14 cellular contexts compared by ENCODE assay signal in genomic region chr11:8356731-8357504, GRCh38.
DNase-seq lines count a peak whose midpoint lies in the region; ATAC-seq and TF ChIP-seq lines count a peak whose summit lies in the region.
"Had no signal": no experiment of that assay in that cellular context is flagged by ENCODE, and none has a peak within 500 bp of the region (broad histone marks: within the 10 kb centered on the region; RNA-seq: fewer than 3 reads in every experiment).

No MANE protein-coding gene starts in this region.

- H4K20me1 ChIP-seq in PC-3 (ENCODE audit: low read length) = no peaks in the 10 kb centered on the region

- H3K4me1 ChIP-seq in left ventricle myocardium inferior (peaks cover 5% of the 10 kb centered on the region), aorta (ENCODE audit: control insufficient read depth in 1 of 2, insufficient read depth in 2 of 2, low read length in 2 of 2) (no peaks in the 10 kb centered on the region), PC-3 (ENCODE audit: insufficient read depth, low read length) (peaks cover 8% of the 10 kb centered on the region; the same call in 1 of the 2 replicates)

- 52 to 59% methylated on average over 28 to 29 of the region's 29 CpGs for WGBS in aorta, 2 donors

- H3K27me3 ChIP-seq in left ventricle myocardium inferior (ENCODE audit: low read depth) = peaks cover 12% of the 10 kb centered on the region
- no peaks in the 10 kb centered on the region for H3K27me3 ChIP-seq in aorta (ENCODE audit: control insufficient read depth in 1 of 2, insufficient read depth in 2 of 2, low read length in 1 of 2)
- peaks cover 17% of the 10 kb centered on the region for H3K27me3 ChIP-seq in PC-3 (ENCODE audit: low read length)
- H3K27me3 ChIP-seq: vagina had no signal

- H3K36me3 ChIP-seq in left ventricle myocardium inferior = no peaks in the 10 kb centered on the region
- no peaks in the 10 kb centered on the region for H3K36me3 ChIP-seq in aorta (ENCODE audit: control insufficient read depth in 1 of 2, insufficient read depth in 2 of 2, low read length in 1 of 2)
- H3K36me3 ChIP-seq in PC-3 (ENCODE audit: low read depth, low read length) = no peaks in the 10 kb centered on the region
- H3K36me3 ChIP-seq: vagina had no signal

- H3K79me2 ChIP-seq in PC-3 (ENCODE audit: low read length) = no peaks in the 10 kb centered on the region

- H3K9me2 ChIP-seq in PC-3 (replicated peaks; ENCODE audit: low read length) = no peaks in the 10 kb centered on the region

- H2AFZ ChIP-seq in PC-3 (ENCODE audit: low read length) = no peak overlapping the region

- H3K4me3 ChIP-seq in left ventricle myocardium inferior (no peak overlapping the region), aorta (ENCODE audit: low read length in 2 of 2) (no peak overlapping the region), PC-3 (ENCODE audit: low read length) (no peak overlapping the region)
- H3K4me3 ChIP-seq: vagina had no signal

- H3K27ac ChIP-seq in left ventricle myocardium inferior (replicated peaks) (no peak overlapping the region), aorta (ENCODE audit: low read depth in 1 of 2, low read length in 2 of 2) (no peak overlapping the region), PC-3 (ENCODE audit: low read length) (no peak overlapping the region)
- H3K27ac ChIP-seq: vagina had no signal

- no TSS peak for BruUV-seq in PC-3 (replicated peaks; lab: Mats Ljungman, UMichigan)

- DNase-seq in Right ventricle myocardium superior (peak; percentile 61), left ventricle myocardium inferior (no peak), head of caudate nucleus (peak in 38 of 42 donors; percentile 16 to 84 (median 51)), nucleus accumbens (lab: John Stamatoyannopoulos, UW) (peak in 30 of 56 donors; percentile 4 to 73 (median 23)), aorta (peak; percentile 42 to 81), AML-193 (lab: John Stamatoyannopoulos, UW) (no peak), amniotic stem cell (lab: John Stamatoyannopoulos, UW) (no peak), PC-3 (no peak)
- DNase-seq: ACHN, erythroblast, NCI-H2081 treated with DMSO at 0.1 percent for 48 hours had no signal

- H3F3A ChIP-seq in PC-3 (ENCODE audit: low read length, unreplicated experiment) = no peaks in the 10 kb centered on the region

- CTCF ChIA-PET in PC-3 (lab: Charles Lee) = no interaction called here

- POLR2A ChIA-PET in PC-3 (lab: Charles Lee; ENCODE audit: unreplicated experiment) = no interaction called here

- no peak overlapping the region for H3K9ac ChIP-seq in PC-3 (ENCODE audit: low read length)

- ATAC-seq in Right ventricle myocardium superior (ENCODE audit: poor library complexity) (peak; percentile 64), aorta (ENCODE audit: low FRiP score) (no peak), PC-3 (no peak)
- ATAC-seq: activated T-helper 17 cell treated with anti-CD3 and anti-CD28 coated beads, Interleukin-2, amount 50 U/mL, for 72 hours; naive thymus-derived CD8-positive, alpha-beta T cell had no signal

- H3K4me2 ChIP-seq in PC-3 (ENCODE audit: low read length) = no peak overlapping the region

- H3K9me3 ChIP-seq in left ventricle myocardium inferior (replicated peaks) (no peaks in the 10 kb centered on the region), aorta (ENCODE audit: control insufficient read depth, low read length) (no peaks in the 10 kb centered on the region), PC-3 (ENCODE audit: low read length) (no peaks in the 10 kb centered on the region)
- H3K9me3 ChIP-seq: vagina had no signal

- TF ChIP-seq CTCF in left ventricle myocardium inferior (IDR thresholded peaks at IDR 0.05; ENCODE audit: borderline replicate concordance) (no peak), PC-3 (conservative IDR thresholded peaks at IDR 0.05; ENCODE audit: low read depth, low read length) (no peak)

- intact Hi-C loops in Right ventricle myocardium superior (cut with DNase I) = no loop called here
- intact Hi-C loops in left ventricle myocardium inferior (cut with micrococcal nuclease) = no loop called here
- intact Hi-C loops in head of caudate nucleus (cut with DNase I) = no loop called here
- intact Hi-C loops in aorta (cut with DNase I) = no loop called here
- intact Hi-C loops in PC-3 (cut with micrococcal nuclease) = no loop called here

Comparison
In these comparisons a context has a peak if more than half of its experiments do, and no peak if none do; other contexts are left out.
1. DNase-seq: peak in Right ventricle myocardium superior (single experiment), head of caudate nucleus (38 of 42), nucleus accumbens (30 of 56) and aorta (2 of 2); none in left ventricle myocardium inferior (single experiment), AML-193 (0 of 2), amniotic stem cell (single experiment) and PC-3 (single experiment).